In the genomic region with DNA sequence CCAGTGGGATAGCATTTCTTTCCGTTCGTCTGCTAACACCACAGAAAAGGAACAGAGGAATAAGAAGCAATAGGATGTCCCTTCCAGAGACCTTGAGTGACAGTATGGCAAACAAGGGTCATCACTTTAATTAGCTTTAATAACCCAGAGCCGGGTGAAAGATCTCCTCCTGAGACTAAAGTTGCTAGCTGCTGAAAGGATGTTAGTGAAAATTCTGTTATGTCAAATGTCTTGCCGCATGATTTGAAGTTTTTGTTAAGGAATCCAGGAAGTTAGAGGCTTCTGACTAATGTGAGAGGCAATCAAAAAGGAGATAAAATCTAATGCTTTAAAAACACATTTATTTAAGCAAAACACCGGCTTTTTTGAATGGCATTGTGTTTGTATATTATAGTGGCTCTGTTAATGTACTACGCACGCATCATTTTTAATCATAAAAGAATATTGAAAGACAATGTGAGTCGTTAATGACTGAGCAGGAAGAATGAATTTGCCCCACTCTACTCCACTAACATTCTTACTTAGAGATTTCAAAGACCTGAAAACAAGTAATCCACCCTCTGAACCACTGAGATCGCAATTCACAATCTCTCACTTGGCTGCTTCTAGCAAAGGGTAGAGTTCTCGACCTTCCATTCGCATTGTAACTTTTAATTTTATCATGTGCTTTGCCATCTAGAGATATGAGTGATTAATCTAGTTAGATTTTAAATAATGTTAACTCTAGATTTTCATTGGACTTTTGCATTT, we compare ENCODE assay signal across 14 cellular contexts.
DNase-seq lines count a peak whose midpoint lies in the region; ATAC-seq lines count a peak whose summit lies in the region.
"Had no signal": no experiment of that assay in that cellular context is flagged by ENCODE, and none has a peak within 500 bp of the region (broad histone marks: within the 10 kb centered on the region; RNA-seq: fewer than 3 reads in every experiment).

No MANE protein-coding gene starts in this region.

- H2BK15ac ChIP-seq in neuronal stem cell (ENCODE audit: low read length): no peak overlapping the region

- H2BK12ac ChIP-seq in neuronal stem cell (ENCODE audit: low read length): no peak overlapping the region

- no peak overlapping the region for H3K14ac ChIP-seq in neuronal stem cell (ENCODE audit: low read length)

- H2BK120ac ChIP-seq in neuronal stem cell (ENCODE audit: low read depth, low read length): no peak overlapping the region

- H2AK5ac ChIP-seq in neuronal stem cell (ENCODE audit: low read depth, low read length): no peak overlapping the region

- H3K4ac ChIP-seq in neuronal stem cell (ENCODE audit: low read length): no peak overlapping the region

- WGBS in neuronal stem cell (ENCODE audit: extremely low coverage in 2 of 2, insufficient read length in 2 of 2, insufficient replicate concordance in 1 of 2), 2 donors: no CpG with 5 or more reads among the region's 11 CpGs
- WGBS in aorta, 2 donors: 38 to 43% methylated on average over 11 of the region's 11 CpGs

- no peak overlapping the region for H4K8ac ChIP-seq in neuronal stem cell (ENCODE audit: low read depth, low read length)

- H3K9ac ChIP-seq in neuronal stem cell (ENCODE audit: low read depth, low read length, poor library complexity): no peak overlapping the region

- H3K27me3 ChIP-seq in neuronal stem cell (ENCODE audit: control insufficient read depth in 3 of 3, insufficient read depth in 3 of 3, low read depth in 1 of 3, low read length in 3 of 3) (no peaks in the 10 kb centered on the region), aorta (ENCODE audit: control insufficient read depth in 1 of 2, insufficient read depth in 2 of 2, low read length in 1 of 2) (no peaks in the 10 kb centered on the region)

- H3K9me3 ChIP-seq in neuronal stem cell (replicated peaks in 1 of 2; ENCODE audit: control insufficient read depth in 2 of 2, insufficient read depth in 1 of 2, low read depth in 1 of 2, low read length in 2 of 2) (no peaks in the 10 kb centered on the region), aorta (ENCODE audit: control insufficient read depth, low read length) (no peaks in the 10 kb centered on the region)

- H3K4me2 ChIP-seq in neuronal stem cell (ENCODE audit: insufficient read depth, low read length, poor library complexity, severe bottlenecking): no peak overlapping the region

- H2BK5ac ChIP-seq in neuronal stem cell (ENCODE audit: low read length): no peak overlapping the region

- peaks cover 5 to 21% of the 10 kb centered on the region in 2 donors for H3K4me1 ChIP-seq in neuronal stem cell (ENCODE audit: control insufficient read depth in 2 of 2, insufficient read depth in 1 of 2, low read depth in 1 of 2, low read length in 2 of 2)
- H3K4me1 ChIP-seq in aorta (ENCODE audit: control insufficient read depth in 1 of 2, insufficient read depth in 2 of 2, low read length in 2 of 2): no peaks in the 10 kb centered on the region

- H3K27ac ChIP-seq in neuronal stem cell (replicated peaks; ENCODE audit: low read length) (peak overlapping the region; percentile 45), aorta (ENCODE audit: low read depth in 1 of 2, low read length in 2 of 2) (no peak overlapping the region)

- DNase-seq in HT-29 (ENCODE audit: low spot score): peak; percentile 34
- DNase-seq in astrocyte of the hippocampus (ENCODE audit: low read depth, low spot score): peak; percentile 8
- DNase-seq in iris pigment epithelial cell (ENCODE audit: low read depth): peak; percentile 18
- peak; percentile 45 for DNase-seq in neuronal stem cell (ENCODE audit: low spot score)
- DNase-seq in NCI-H1436 (lab: John Stamatoyannopoulos, UW): no peak
- DNase-seq in aorta: no peak
- DNase-seq in NCI-H2107 (lab: John Stamatoyannopoulos, UW): no peak
- DNase-seq in NCI-H187 treated with DMSO at 0.1 percent for 48 hours (lab: John Stamatoyannopoulos, UW): no peak
- DNase-seq: COR-L47, H9, NCI-H1436 treated with DMSO at 0.1 percent for 48 hours, NCI-H748 treated with DMSO at 0.1 percent for 48 hours had no signal

- H3K36me3 ChIP-seq in neuronal stem cell (replicated peaks in 1 of 2; ENCODE audit: control insufficient read depth in 2 of 2, insufficient read depth in 2 of 2, low read length in 2 of 2): no peaks in the 10 kb centered on the region
- H3K36me3 ChIP-seq in aorta (ENCODE audit: control insufficient read depth in 1 of 2, insufficient read depth in 2 of 2, low read length in 1 of 2): no peaks in the 10 kb centered on the region

- no peak overlapping the region for H3K23ac ChIP-seq in neuronal stem cell (ENCODE audit: low read depth, low read length, poor library complexity)

- H3K79me1 ChIP-seq in neuronal stem cell (ENCODE audit: low read depth, low read length): no peaks in the 10 kb centered on the region

- peak overlapping the region; percentile 83 for H2AFZ ChIP-seq in neuronal stem cell (ENCODE audit: low read length)

- no peak overlapping the region for H4K91ac ChIP-seq in neuronal stem cell (ENCODE audit: low read depth, low read length, poor library complexity)

- H3K4me3 ChIP-seq in neuronal stem cell (ENCODE audit: low read length in 2 of 2) (no peak overlapping the region), aorta (ENCODE audit: low read length in 2 of 2) (no peak overlapping the region)

- H3K18ac ChIP-seq in neuronal stem cell (ENCODE audit: low read length): no peak overlapping the region

- no peak for ATAC-seq in aorta (ENCODE audit: low FRiP score)
- ATAC-seq: Panc1, Right ventricle myocardium inferior had no signal

- intact Hi-C loops in aorta (cut with DNase I): no loop called here

Comparison
In these comparisons a context has a peak if more than half of its experiments do, and no peak if none do; other contexts are left out.
1. DNase-seq: peak in HT-29 (single experiment), astrocyte of the hippocampus (single experiment), iris pigment epithelial cell (single experiment) and neuronal stem cell (single experiment); none in NCI-H1436 (single experiment), aorta (0 of 2), NCI-H2107 (single experiment) and NCI-H187 treated with DMSO at 0.1 percent for 48 hours (single experiment).